ENCODE assay signal across 19 cellular contexts in genomic region chr7:94514140-94514889, GRCh38. TPM values are rescaled to one million over a fixed set of nuclear protein-coding genes. Genes with fewer than 3 reads are reported as not detected.
DNase-seq lines count a peak whose midpoint lies in the region; ATAC-seq, FAIRE-seq and TF ChIP-seq lines count a peak whose summit lies in the region.
"Had no signal": no experiment of that assay in that cellular context is flagged by ENCODE, and none has a peak within 500 bp of the region (broad histone marks: within the 10 kb centered on the region; RNA-seq: fewer than 3 reads in every experiment).

No MANE protein-coding gene starts in this region.

- H3K4me3 ChIP-seq in CD4-positive, CD25-positive, alpha-beta regulatory T cell (ENCODE audit: low read depth, low read length), result peak overlapping the region; percentile 28
- H3K4me3 ChIP-seq in HUES48 (ENCODE audit: low read depth, low read length), result no peak overlapping the region
- H3K4me3 ChIP-seq in mucosa of descending colon, result no peak overlapping the region
- no peak overlapping the region for H3K4me3 ChIP-seq in prostate gland
- no peak overlapping the region for H3K4me3 ChIP-seq in MM.1S (ENCODE audit: low read length)
- H3K4me3 ChIP-seq: esophagus muscularis mucosa, lower lobe of right lung, ovary, SJSA1, uterus had no signal

- H3K79me2 ChIP-seq in MM.1S (ENCODE audit: low read length), result peaks cover 66% of the 10 kb centered on the region

- peak; percentile 37 for FAIRE-seq in TTC549 (lab: Jason Lieb, UNC)
- FAIRE-seq: GM12892 had no signal

- H3K9me3 ChIP-seq in CD4-positive, CD25-positive, alpha-beta regulatory T cell (ENCODE audit: control insufficient read depth in 2 of 2, low read length in 2 of 2), result no peaks in the 10 kb centered on the region
- H3K9me3 ChIP-seq in HUES48 (ENCODE audit: control insufficient read depth, insufficient read depth, low read length), result no peaks in the 10 kb centered on the region
- H3K9me3 ChIP-seq in mucosa of descending colon, result no peaks in the 10 kb centered on the region
- H3K9me3 ChIP-seq in prostate gland, result no peaks in the 10 kb centered on the region
- H3K9me3 ChIP-seq in MM.1S (replicated peaks; ENCODE audit: insufficient read depth, low read length), result no peaks in the 10 kb centered on the region
- H3K9me3 ChIP-seq: esophagus muscularis mucosa, lower lobe of right lung, ovary, SJSA1, uterus had no signal

- TF ChIP-seq CTCF in mucosa of descending colon (IDR thresholded peaks at IDR 0.05), result no peak
- TF ChIP-seq CTCF in prostate gland (IDR thresholded peaks at IDR 0.05), result no peak
- TF ChIP-seq CTCF in MM.1S (IDR thresholded peaks at IDR 0.05; ENCODE audit: low read length), result no peak

- peaks cover 8% of the 10 kb centered on the region for H3K36me3 ChIP-seq in CD4-positive, CD25-positive, alpha-beta regulatory T cell (ENCODE audit: control insufficient read depth, insufficient read depth, low read length)
- H3K36me3 ChIP-seq in HUES48 (ENCODE audit: control insufficient read depth, insufficient read depth, low read length), result peaks cover 24% of the 10 kb centered on the region
- no peaks in the 10 kb centered on the region for H3K36me3 ChIP-seq in mucosa of descending colon (ENCODE audit: low read depth)
- no peaks in the 10 kb centered on the region for H3K36me3 ChIP-seq in prostate gland
- H3K36me3 ChIP-seq in MM.1S (replicated peaks; ENCODE audit: insufficient read depth, low read length), result no peaks in the 10 kb centered on the region
- H3K36me3 ChIP-seq: esophagus muscularis mucosa, lower lobe of right lung, ovary had no signal

- peak overlapping the region in 1 of 3 donors; percentile 22 for H3K27ac Mint-ChIP-seq in CD4-positive, CD25-positive, alpha-beta regulatory T cell
- H3K27ac Mint-ChIP-seq: activated naive CD4-positive, alpha-beta T cell treated with anti-CD3 and anti-CD28 coated beads, Interleukin-2, amount 50 U/mL, for 72 hours had no signal

- no peak overlapping the region for H3K4me2 ChIP-seq in MM.1S (ENCODE audit: low read depth, low read length)

- no peaks in the 10 kb centered on the region for H3F3A ChIP-seq in MM.1S (ENCODE audit: insufficient read depth, low read length)

- no peaks in the 10 kb centered on the region for H3K9me2 ChIP-seq in MM.1S (replicated peaks; ENCODE audit: insufficient read depth, low read length)

- H2AFZ ChIP-seq in MM.1S (ENCODE audit: low read length), result no peak overlapping the region

- peaks cover 49 to 64% (median 57%) of the 10 kb centered on the region in 4 donors for H3K4me1 Mint-ChIP-seq in CD4-positive, CD25-positive, alpha-beta regulatory T cell

- no peaks in the 10 kb centered on the region for H3K27me3 ChIP-seq in CD4-positive, CD25-positive, alpha-beta regulatory T cell (ENCODE audit: control insufficient read depth, insufficient read depth, low read length)
- H3K27me3 ChIP-seq in HUES48 (ENCODE audit: control insufficient read depth, insufficient read depth, low read length), result no peaks in the 10 kb centered on the region
- H3K27me3 ChIP-seq in prostate gland (replicated peaks; ENCODE audit: insufficient read depth), result no peaks in the 10 kb centered on the region
- no peaks in the 10 kb centered on the region for H3K27me3 ChIP-seq in MM.1S (replicated peaks; ENCODE audit: insufficient read depth, low read length)
- H3K27me3 ChIP-seq: esophagus muscularis mucosa, ovary, SJSA1, uterus had no signal

- TF ChIP-seq POLR2A in prostate gland (IDR thresholded peaks at IDR 0.05), result no peak

- H3K9ac ChIP-seq in HUES48 (ENCODE audit: low read depth, low read length) (no peak overlapping the region), MM.1S (ENCODE audit: low read length) (no peak overlapping the region)

- no peak overlapping the region for H3K27ac ChIP-seq in CD4-positive, CD25-positive, alpha-beta regulatory T cell (ENCODE audit: insufficient read depth, low read length, poor library complexity, severe bottlenecking)
- H3K27ac ChIP-seq in HUES48 (ENCODE audit: low read depth, low read length) (peak overlapping the region; percentile 26), substantia nigra (ENCODE audit: low read depth, low read length, poor library complexity, severe bottlenecking) (no peak overlapping the region), prostate gland (no peak overlapping the region), MM.1S (ENCODE audit: low read length) (no peak overlapping the region)
- H3K27ac ChIP-seq: esophagus muscularis mucosa, lower lobe of right lung, ovary, SJSA1, uterus had no signal

- peaks cover 27% of the 10 kb centered on the region for H3K4me1 ChIP-seq in CD4-positive, CD25-positive, alpha-beta regulatory T cell (ENCODE audit: control insufficient read depth, insufficient read depth, low read length, poor library complexity, severe bottlenecking)
- H3K4me1 ChIP-seq in HUES48 (ENCODE audit: control insufficient read depth, insufficient read depth, low read length) (peaks cover 50% of the 10 kb centered on the region), mucosa of descending colon (ENCODE audit: low read depth) (peaks cover 34% of the 10 kb centered on the region), prostate gland (replicated peaks) (no peaks in the 10 kb centered on the region), MM.1S (ENCODE audit: low read length) (peaks cover 12% of the 10 kb centered on the region)
- H3K4me1 ChIP-seq: uterus had no signal

- H3K27me3 Mint-ChIP-seq in CD4-positive, CD25-positive, alpha-beta regulatory T cell, result no peaks in the 10 kb centered on the region
- H3K27me3 Mint-ChIP-seq: central memory CD8-positive, alpha-beta T cell had no signal

- H3K9me3 Mint-ChIP-seq in CD4-positive, CD25-positive, alpha-beta regulatory T cell, result no peaks in the 10 kb centered on the region
- H3K9me3 Mint-ChIP-seq: activated naive CD4-positive, alpha-beta T cell treated with anti-CD3 and anti-CD28 coated beads, Interleukin-2, amount 50 U/mL, for 72 hours; central memory CD8-positive, alpha-beta T cell had no signal

- no peaks in the 10 kb centered on the region; the same call in 1 of the 2 replicates for H4K20me1 ChIP-seq in MM.1S (ENCODE audit: insufficient read depth, low read length)

- 41% methylated on average over 4 of the region's 4 CpGs for WGBS in prostate gland

- peak overlapping the region in 1 of 4 donors; percentile 66 for H3K4me3 Mint-ChIP-seq in CD4-positive, CD25-positive, alpha-beta regulatory T cell
- H3K4me3 Mint-ChIP-seq: central memory CD8-positive, alpha-beta T cell had no signal

- ATAC-seq in CD4-positive, CD25-positive, alpha-beta regulatory T cell (ENCODE audit: low read depth in 2 of 2), result no peak
- ATAC-seq in mucosa of descending colon, result peak; percentile 45
- no peak for ATAC-seq in HG02884 (IDR thresholded peaks at IDR 0.05; ENCODE audit: unreplicated experiment)
- ATAC-seq: activated naive CD4-positive, alpha-beta T cell treated with anti-CD3 and anti-CD28 coated beads, Interleukin-2, amount 50 U/mL, for 72 hours; lower lobe of right lung had no signal

- peaks cover 13% of the 10 kb centered on the region for H3K36me3 Mint-ChIP-seq in CD4-positive, CD25-positive, alpha-beta regulatory T cell
- H3K36me3 Mint-ChIP-seq: activated naive CD4-positive, alpha-beta T cell treated with anti-CD3 and anti-CD28 coated beads, Interleukin-2, amount 50 U/mL, for 72 hours had no signal

- no peak for DNase-seq in CD4-positive, CD25-positive, alpha-beta regulatory T cell
- no peak for DNase-seq in mucosa of descending colon
- no peak for DNase-seq in substantia nigra (lab: John Stamatoyannopoulos, UW)
- no peak for DNase-seq in prostate gland (ENCODE audit: low spot score)
- DNase-seq in MM.1S, result no peak
- DNase-seq: DMS79 treated with DMSO at 0.1 percent for 48 hours; lower lobe of right lung; NCI-H510A treated with DMSO at 0.1 percent for 48 hours; ovary; stimulated activated CD4-positive, alpha-beta T cell treated with anti-CD3 and anti-CD28 coated beads, Interleukin-1b, Interleukin-23, amount 100 ng/mL, for 48 hours; uterus had no signal

- intact Hi-C loops in mucosa of descending colon (cut with DNase I, micrococcal nuclease) (no loop called here), prostate gland (cut with DNase I) (no loop called here)

RNA-seq across cellular contexts. Expression of gene CASD1, which starts 4.7 kb away (rescaled TPM):
- total RNA-seq in CD4-positive, CD25-positive, alpha-beta regulatory T cell, result 21.8 TPM
- 10 to 100 TPM in 1 of 4 donors, 1 to 10 TPM in 3; 7.8 to 10.9 (median 8.6) TPM for polyA plus RNA-seq in CD4-positive, CD25-positive, alpha-beta regulatory T cell
- 10 to 100 TPM; 44.0 to 50.2 (median 45.0) TPM for total RNA-seq in mucosa of descending colon
- total RNA-seq in prostate gland, result 10 to 100 TPM; 31.2 to 35.6 TPM
